Comparison of ENCODE assay signal across 12 cellular contexts in genomic region chr3:66153471-66153870, GRCh38.
A peak's percentile ranks its signal among the peaks of the same experiment; 100 is the strongest.
DNase-seq lines count a peak whose midpoint lies in the region; ATAC-seq and TF ChIP-seq lines count a peak whose summit lies in the region.
"Had no signal": no experiment of that assay in that cellular context is flagged by ENCODE, and none has a peak within 500 bp of the region (broad histone marks: within the 10 kb centered on the region; RNA-seq: fewer than 3 reads in every experiment).

No MANE protein-coding gene starts in this region.

- TF ChIP-seq CTCF in HFF-Myc (IDR thresholded peaks at IDR 0.05; ENCODE audit: low read depth, low read length, missing control alignments): no peak
- TF ChIP-seq CTCF in thoracic aorta (IDR thresholded peaks at IDR 0.05): no peak

- no peaks in the 10 kb centered on the region for H3K27me3 Mint-ChIP-seq in activated naive CD4-positive, alpha-beta T cell treated with anti-CD3 and anti-CD28 coated beads, Interleukin-2, amount 10 ng/mL, durations not matched to agents 7 days and 5 days

- H3K9ac ChIP-seq in mesenchymal stem cell (ENCODE audit: low read length): peak overlapping the region; percentile 85

- CTCF ChIA-PET in activated naive CD4-positive, alpha-beta T cell treated with anti-CD3 and anti-CD28 coated beads, Interleukin-2, amount 10 ng/mL, durations not matched to agents 7 days and 5 days (lab: Charles Lee): no interaction called here

- H3K36me3 Mint-ChIP-seq in activated naive CD4-positive, alpha-beta T cell treated with anti-CD3 and anti-CD28 coated beads, Interleukin-2, amount 10 ng/mL, durations not matched to agents 7 days and 5 days: no peaks in the 10 kb centered on the region

- H3K23ac ChIP-seq in mesenchymal stem cell (ENCODE audit: low read length in 2 of 2): no peak overlapping the region

- 91% methylated on average over 9 of the region's 9 CpGs for WGBS in mesenchymal stem cell

- H3K27me3 ChIP-seq in mesenchymal stem cell (ENCODE audit: control insufficient read depth in 1 of 2, insufficient read depth in 1 of 2, low read length in 2 of 2) (peaks cover 6 to 31% of the 10 kb centered on the region in 2 experiments), thoracic aorta (replicated peaks; ENCODE audit: insufficient read depth) (no peaks in the 10 kb centered on the region)

- H3K36me3 ChIP-seq in mesenchymal stem cell (ENCODE audit: control insufficient read depth in 1 of 2, insufficient read depth in 2 of 2, low read depth in 1 of 2, low read length in 2 of 2) (no peaks in the 10 kb centered on the region), thoracic aorta (no peaks in the 10 kb centered on the region)

- H2AFZ ChIP-seq in mesenchymal stem cell (ENCODE audit: low read depth, low read length): no peak overlapping the region

- ATAC-seq in thoracic aorta (ENCODE audit: insufficient number of reproducible peaks, low FRiP score, low read depth): no peak
- ATAC-seq in HG02884 (IDR thresholded peaks at IDR 0.05; ENCODE audit: unreplicated experiment): no peak

- H2BK12ac ChIP-seq in mesenchymal stem cell (ENCODE audit: low read length in 2 of 2): no peak overlapping the region

- no peak overlapping the region for H3K27ac Mint-ChIP-seq in activated naive CD4-positive, alpha-beta T cell treated with anti-CD3 and anti-CD28 coated beads, Interleukin-2, amount 10 ng/mL, durations not matched to agents 7 days and 5 days
- H3K27ac Mint-ChIP-seq: activated naive CD4-positive, alpha-beta T cell treated with anti-CD3 and anti-CD28 coated beads for 36 hours; IgD-negative memory B cell had no signal

- no peaks in the 10 kb centered on the region for H3K4me1 Mint-ChIP-seq in activated naive CD4-positive, alpha-beta T cell treated with anti-CD3 and anti-CD28 coated beads, Interleukin-2, amount 10 ng/mL, durations not matched to agents 7 days and 5 days
- H3K4me1 Mint-ChIP-seq: IgD-negative memory B cell had no signal

- H3K27ac ChIP-seq in mesenchymal stem cell (ENCODE audit: low read length, poor library complexity, severe bottlenecking) (no peak overlapping the region), thoracic aorta (peak overlapping the region; percentile 14 to 21)

- H3K4ac ChIP-seq in mesenchymal stem cell (ENCODE audit: low read depth in 1 of 2, low read length in 2 of 2): no peak overlapping the region

- no peak overlapping the region for H3K18ac ChIP-seq in mesenchymal stem cell (ENCODE audit: low read depth in 1 of 2, low read length in 2 of 2)

- H3K4me3 ChIP-seq in HFF-Myc (replicated peaks; ENCODE audit: low read depth, low read length) (peak overlapping the region; percentile 28), mesenchymal stem cell (ENCODE audit: insufficient read depth in 1 of 2, low read depth in 1 of 2, low read length in 2 of 2) (peak overlapping the region in 1 of 2 experiments; percentile 82), thoracic aorta (peak overlapping the region; percentile 67)

- no peak overlapping the region for H4K8ac ChIP-seq in mesenchymal stem cell (ENCODE audit: low read length)

- H3K4me3 Mint-ChIP-seq in activated naive CD4-positive, alpha-beta T cell treated with anti-CD3 and anti-CD28 coated beads, Interleukin-2, amount 10 ng/mL, durations not matched to agents 7 days and 5 days: no peak overlapping the region
- H3K4me3 Mint-ChIP-seq: activated naive CD4-positive, alpha-beta T cell treated with anti-CD3 and anti-CD28 coated beads for 36 hours; endodermal cell; IgD-negative memory B cell had no signal

- no peaks in the 10 kb centered on the region for H3K9me3 Mint-ChIP-seq in activated naive CD4-positive, alpha-beta T cell treated with anti-CD3 and anti-CD28 coated beads, Interleukin-2, amount 10 ng/mL, durations not matched to agents 7 days and 5 days
- H3K9me3 Mint-ChIP-seq: activated naive CD4-positive, alpha-beta T cell treated with anti-CD3 and anti-CD28 coated beads for 36 hours; endodermal cell; IgD-negative memory B cell had no signal

- no peak overlapping the region for H2AK5ac ChIP-seq in mesenchymal stem cell (ENCODE audit: low read length, severe bottlenecking)

- no peak for DNase-seq in HFF-Myc (ENCODE audit: extremely low read depth, low read depth)
- DNase-seq in epidermal melanocyte (ENCODE audit: insufficient read length, low spot score): peak; percentile 34
- no peak for DNase-seq in mesenchymal stem cell
- no peak for DNase-seq in thoracic aorta (ENCODE audit: low spot score)
- no peak for DNase-seq in SIG-M5 (lab: John Stamatoyannopoulos, UW)
- DNase-seq in activated naive CD4-positive, alpha-beta T cell treated with anti-CD3 and anti-CD28 coated beads, Interleukin-2, amount 10 ng/mL, durations not matched to agents 7 days and 5 days: no peak
- no peak for DNase-seq in NCI-H1694 (lab: John Stamatoyannopoulos, UW)
- DNase-seq: activated CD4-positive, CD25-positive, alpha-beta regulatory T cell treated with anti-CD3 and anti-CD28 coated beads, Interleukin-2, amount 50 U/mL, for 72 hours; activated naive CD4-positive, alpha-beta T cell treated with anti-CD3 and anti-CD28 coated beads for 36 hours had no signal

- no peaks in the 10 kb centered on the region for H3K79me1 ChIP-seq in mesenchymal stem cell (replicated peaks; ENCODE audit: low read length, poor library complexity, severe bottlenecking)

- H3K4me2 ChIP-seq in mesenchymal stem cell (ENCODE audit: low read length, poor library complexity, severe bottlenecking): no peak overlapping the region

- H3K9me3 ChIP-seq in mesenchymal stem cell (ENCODE audit: control insufficient read depth, low read length) (no peaks in the 10 kb centered on the region), thoracic aorta (no peaks in the 10 kb centered on the region)

- H2BK5ac ChIP-seq in mesenchymal stem cell (ENCODE audit: low read depth, low read length, poor library complexity, severe bottlenecking): no peak overlapping the region

- no peak overlapping the region for H2BK15ac ChIP-seq in mesenchymal stem cell (ENCODE audit: low read depth, poor library complexity, severe bottlenecking)

- no peak overlapping the region for H4K91ac ChIP-seq in mesenchymal stem cell (ENCODE audit: low read length)

- no peaks in the 10 kb centered on the region for H3K4me1 ChIP-seq in mesenchymal stem cell (ENCODE audit: control insufficient read depth, insufficient read depth, low read depth, low read length)
- H3K4me1 ChIP-seq in thoracic aorta (ENCODE audit: control insufficient read depth in 1 of 2, low read depth in 2 of 2): peaks cover 0 to 12% of the 10 kb centered on the region in 2 donors

- no peak overlapping the region for H2BK120ac ChIP-seq in mesenchymal stem cell (ENCODE audit: low read depth, low read length)

- no peak overlapping the region for H3K14ac ChIP-seq in mesenchymal stem cell (ENCODE audit: low read length in 2 of 2)
